1 cellular context compared by ENCODE assay signal in genomic region chr17:42002792-42003301, GRCh38.
TF ChIP-seq lines count a peak whose summit lies in the region.

No MANE protein-coding gene starts in this region.

TF ChIP-seq in GM23338, 12 proteins besides CTCF, POLR2A, EP300 and RAD21 (continued from another document):
- TF ChIP-seq ETS1 (IDR thresholded peaks at IDR 0.05) = no peak
- no peak for TF ChIP-seq REST (IDR thresholded peaks at IDR 0.05; ENCODE audit: unreplicated experiment)
- no peak for TF ChIP-seq CREB1 (CRISPR knock-in tag; IDR thresholded peaks at IDR 0.05; ENCODE audit: low read depth)
- TF ChIP-seq POLR2AphosphoS5 (IDR thresholded peaks at IDR 0.05; ENCODE audit: low read depth) = no peak
- TF ChIP-seq JUNB (IDR thresholded peaks at IDR 0.05; ENCODE audit: unreplicated experiment) = no peak
- TF ChIP-seq EZH2 (IDR thresholded peaks at IDR 0.05; ENCODE audit: low read depth, unreplicated experiment) = no peak
- TF ChIP-seq NANOG (IDR thresholded peaks at IDR 0.05; ENCODE audit: borderline replicate concordance) = no peak
- no peak for TF ChIP-seq STAT1 (IDR thresholded peaks at IDR 0.05; ENCODE audit: unreplicated experiment)
